Comparison of ENCODE assay signal across 1 cellular context in genomic region chr2:11669454-11670291, GRCh38.
TF ChIP-seq lines count a peak whose summit lies in the region.

Gene NTSR2, minus strand, starts transcription at chr2:11670195. Its CDS starts 66 bp downstream, at chr2:11670129.

TF ChIP-seq in GM12878, 131 proteins besides CTCF, POLR2A, EP300 and RAD21 (continued from another document):
- TF ChIP-seq PKNOX1 (IDR thresholded peaks at IDR 0.05) = no peak
- TF ChIP-seq USF1 (IDR thresholded peaks at IDR 0.05; ENCODE audit: borderline replicate concordance, extremely low read length, insufficient read depth, low read depth, low read length) = peak; percentile 28
- no peak for TF ChIP-seq IRF3 (IDR thresholded peaks at IDR 0.05)
- TF ChIP-seq WRNIP1 (IDR thresholded peaks at IDR 0.05; ENCODE audit: borderline replicate concordance, low read depth, low read length) = no peak
- TF ChIP-seq PML (IDR thresholded peaks at IDR 0.05; ENCODE audit: low read length) = no peak
- no peak for TF ChIP-seq RCOR1 (conservative IDR thresholded peaks at IDR 0.05; ENCODE audit: low read depth, low read length)
- no peak for TF ChIP-seq PAX5 (IDR thresholded peaks at IDR 0.05; ENCODE audit: borderline replicate concordance, low read depth, low read length)
- no peak for TF ChIP-seq SIX5 (IDR thresholded peaks at IDR 0.05; ENCODE audit: low read depth, low read length, severe bottlenecking)
- peak; percentile 82 for TF ChIP-seq REST (IDR thresholded peaks at IDR 0.05; ENCODE audit: low read depth, low read length)
- no peak for TF ChIP-seq TARDBP (IDR thresholded peaks at IDR 0.05; ENCODE audit: borderline replicate concordance)
- TF ChIP-seq SREBF2 (IDR thresholded peaks at IDR 0.05; ENCODE audit: low read length) = no peak
- no peak for TF ChIP-seq BHLHE40 (IDR thresholded peaks at IDR 0.05; ENCODE audit: borderline replicate concordance in 1 of 2, low read depth in 2 of 2, low read length in 1 of 2)
